In the genomic region with DNA sequence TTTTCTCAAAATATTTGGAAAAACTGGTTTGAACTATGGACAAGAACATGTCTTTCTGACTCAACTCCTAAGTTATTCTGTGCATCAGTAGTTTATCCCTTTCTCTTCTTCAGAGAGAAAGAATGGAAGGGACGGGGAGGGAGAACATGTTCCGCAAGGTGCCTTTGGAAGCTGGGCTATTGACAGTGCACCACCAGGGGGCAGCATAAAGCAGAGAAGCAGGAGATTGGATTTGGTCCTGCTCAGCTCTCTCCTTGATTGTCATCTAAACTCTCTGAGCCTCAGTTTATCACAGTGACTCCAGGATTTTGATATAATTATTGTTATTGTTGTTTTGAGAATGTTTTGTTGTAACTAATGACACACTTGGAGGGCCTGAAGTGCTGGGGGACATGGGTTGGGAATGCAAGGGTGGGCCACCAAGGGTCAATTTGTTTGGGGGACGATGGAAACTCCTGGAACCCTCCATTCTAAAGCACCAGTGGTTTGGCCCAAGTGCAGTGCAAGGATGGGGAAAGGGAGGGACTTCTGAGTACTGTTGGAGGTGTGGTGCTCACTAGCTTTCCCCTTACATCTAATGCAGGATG, we compare ENCODE assay signal across 8 cellular contexts. TPM values are rescaled to one million over a fixed set of nuclear protein-coding genes. Genes with fewer than 3 reads are reported as not detected.
DNase-seq lines count a peak whose midpoint lies in the region; ATAC-seq and TF ChIP-seq lines count a peak whose summit lies in the region.

No MANE protein-coding gene starts in this region.

- no peaks in the 10 kb centered on the region for H3K4me1 Mint-ChIP-seq in CD8-positive, alpha-beta T cell (ENCODE audit: low read depth)
- no peaks in the 10 kb centered on the region for H3K4me1 Mint-ChIP-seq in activated naive CD8-positive, alpha-beta T cell treated with anti-CD3 and anti-CD28 coated beads, Interleukin-2, amount 50 U/mL, for 24 hours

- no peak overlapping the region for H3K4me3 Mint-ChIP-seq in CD8-positive, alpha-beta T cell
- H3K4me3 Mint-ChIP-seq in activated naive CD8-positive, alpha-beta T cell treated with anti-CD3 and anti-CD28 coated beads, Interleukin-2, amount 50 U/mL, for 24 hours, result no peak overlapping the region

- CTCF ChIA-PET in CD8-positive, alpha-beta T cell (lab: Charles Lee), result interaction anchor here (0.7 to 1.6 kb wide), 14 partner anchors 10 to 373 kb away, joined by 3 to 7 read pairs (median 4); no protein-coding TSS in a partner anchor

- H3K4me1 ChIP-seq in CD8-positive, alpha-beta T cell (ENCODE audit: insufficient read depth, low read length), result no peaks in the 10 kb centered on the region
- H3K4me1 ChIP-seq in heart right ventricle, result peaks cover 0 to 14% (median 0%) of the 10 kb centered on the region in 9 donors

- H3K4me3 ChIP-seq in CD8-positive, alpha-beta T cell (ENCODE audit: low read depth, low read length), result no peak overlapping the region
- H3K4me3 ChIP-seq in heart right ventricle, result no peak overlapping the region

- peak; percentile 53 to 86 (median 75) for DNase-seq in CD8-positive, alpha-beta T cell
- DNase-seq in MV-4-11 (lab: John Stamatoyannopoulos, UW) (peak; percentile 56), SW480 (ENCODE audit: low spot score) (peak; percentile 55), heart right ventricle (peak; percentile 72 to 86), putamen (ENCODE audit: low spot score) (peak; percentile 6)
- DNase-seq in activated naive CD8-positive, alpha-beta T cell treated with anti-CD3 and anti-CD28 coated beads, Interleukin-2, amount 50 U/mL, for 24 hours, result peak; percentile 89

- WGBS in heart right ventricle, 2 donors, result 51 to 52% methylated on average over 3 of the region's 3 CpGs

- no peaks in the 10 kb centered on the region for H3K9me3 Mint-ChIP-seq in CD8-positive, alpha-beta T cell
- H3K9me3 Mint-ChIP-seq in activated naive CD8-positive, alpha-beta T cell treated with anti-CD3 and anti-CD28 coated beads, Interleukin-2, amount 50 U/mL, for 24 hours, result no peaks in the 10 kb centered on the region

- H3K27me3 Mint-ChIP-seq in CD8-positive, alpha-beta T cell (ENCODE audit: low read depth), result peaks cover 2% of the 10 kb centered on the region
- H3K27me3 Mint-ChIP-seq in activated naive CD8-positive, alpha-beta T cell treated with anti-CD3 and anti-CD28 coated beads, Interleukin-2, amount 50 U/mL, for 24 hours, result no peaks in the 10 kb centered on the region

- no peaks in the 10 kb centered on the region for H3K36me3 ChIP-seq in CD8-positive, alpha-beta T cell (ENCODE audit: insufficient read depth, low read length)
- H3K36me3 ChIP-seq in heart right ventricle, result peaks cover 0 to 16% (median 0%) of the 10 kb centered on the region in 9 donors

- no peak overlapping the region for H3K27ac ChIP-seq in CD8-positive, alpha-beta T cell (ENCODE audit: low read depth, low read length)
- no peak overlapping the region for H3K27ac ChIP-seq in heart right ventricle

- peaks cover 14% of the 10 kb centered on the region for H3K36me3 Mint-ChIP-seq in CD8-positive, alpha-beta T cell
- peaks cover 5% of the 10 kb centered on the region for H3K36me3 Mint-ChIP-seq in activated naive CD8-positive, alpha-beta T cell treated with anti-CD3 and anti-CD28 coated beads, Interleukin-2, amount 50 U/mL, for 24 hours (ENCODE audit: low read depth)

- no peaks in the 10 kb centered on the region for H3K9me3 ChIP-seq in CD8-positive, alpha-beta T cell (ENCODE audit: low read length)
- H3K9me3 ChIP-seq in heart right ventricle, result no peaks in the 10 kb centered on the region

- H3K27me3 ChIP-seq in CD8-positive, alpha-beta T cell (ENCODE audit: insufficient read depth, low read length), result no peaks in the 10 kb centered on the region
- no peaks in the 10 kb centered on the region for H3K27me3 ChIP-seq in heart right ventricle

- POLR2A ChIA-PET in CD8-positive, alpha-beta T cell (lab: Charles Lee), result no interaction called here

- H3K27ac Mint-ChIP-seq in CD8-positive, alpha-beta T cell, result no peak overlapping the region
- H3K27ac Mint-ChIP-seq in activated naive CD8-positive, alpha-beta T cell treated with anti-CD3 and anti-CD28 coated beads, Interleukin-2, amount 50 U/mL, for 24 hours, result no peak overlapping the region

- peak; percentile 89 for TF ChIP-seq CTCF in CD8-positive, alpha-beta T cell (IDR thresholded peaks at IDR 0.05)
- peak; percentile 71 to 95 (median 91) for TF ChIP-seq CTCF in heart right ventricle (IDR thresholded peaks at IDR 0.05)

- intact Hi-C loops in CD8-positive, alpha-beta T cell (cut with DNase I, micrococcal nuclease), result loop anchor here (1.0 to 2.0 kb wide), 2 partner anchors 218 kb away; no protein-coding TSS in a partner anchor
- intact Hi-C loops in heart right ventricle (cut with DNase I), result loop anchor here in 8 of 10 donors (2.0 to 10.0 kb wide), 6 partner anchors 42 to 364 kb away; no protein-coding TSS in a partner anchor

- peak; percentile 49 for ATAC-seq in CD8-positive, alpha-beta T cell
- peak; percentile 73 for ATAC-seq in GM21447 (IDR thresholded peaks at IDR 0.05; ENCODE audit: unreplicated experiment)
- no peak for ATAC-seq in activated naive CD8-positive, alpha-beta T cell treated with anti-CD3 and anti-CD28 coated beads, Interleukin-2, amount 50 U/mL, for 24 hours
- ATAC-seq in heart right ventricle, result peak in 7 of 8 donors; percentile 55 to 86 (median 77)
- ATAC-seq in GM19397 (IDR thresholded peaks at IDR 0.05; ENCODE audit: unreplicated experiment), result no peak

RNA-seq across cellular contexts. Expression of a gene that starts 45.3 kb away (rescaled TPM):
- total RNA-seq in CD8-positive, alpha-beta T cell, result 1 to 10 TPM; 7.4 to 7.5 TPM
- total RNA-seq in heart right ventricle, result 10 to 100 TPM; 35.8 to 52.2 (median 41.9) TPM
- polyA plus RNA-seq in heart right ventricle, result 10 to 100 TPM in 1 of 2 donors, 1 to 10 TPM in 1; 8.9 to 12.7 TPM

Comparison
In these comparisons a context has a peak if more than half of its experiments do, and no peak if none do; other contexts are left out.
1. ATAC-seq: peak in CD8-positive, alpha-beta T cell (single experiment), GM21447 (single experiment) and heart right ventricle (7 of 8); none in activated naive CD8-positive, alpha-beta T cell treated with anti-CD3 and anti-CD28 coated beads, Interleukin-2, amount 50 U/mL, for 24 hours (single experiment) and GM19397 (single experiment).
2. DNase-seq: peak in every context shown above with its lines; median percentile 89 in activated naive CD8-positive, alpha-beta T cell treated with anti-CD3 and anti-CD28 coated beads, Interleukin-2, amount 50 U/mL, for 24 hours; 79 in heart right ventricle; 75 in CD8-positive, alpha-beta T cell; 56 in MV-4-11; 55 in SW480; 6 in putamen.
3. RNA of a gene that starts 45.3 kb away (total RNA-seq): 35.8 to 52.2 TPM in heart right ventricle; 7.4 to 7.5 TPM in CD8-positive, alpha-beta T cell; every median in the first group is over 4 times any median in the second.